12 cellular contexts compared by ENCODE assay signal in the genomic region with DNA sequence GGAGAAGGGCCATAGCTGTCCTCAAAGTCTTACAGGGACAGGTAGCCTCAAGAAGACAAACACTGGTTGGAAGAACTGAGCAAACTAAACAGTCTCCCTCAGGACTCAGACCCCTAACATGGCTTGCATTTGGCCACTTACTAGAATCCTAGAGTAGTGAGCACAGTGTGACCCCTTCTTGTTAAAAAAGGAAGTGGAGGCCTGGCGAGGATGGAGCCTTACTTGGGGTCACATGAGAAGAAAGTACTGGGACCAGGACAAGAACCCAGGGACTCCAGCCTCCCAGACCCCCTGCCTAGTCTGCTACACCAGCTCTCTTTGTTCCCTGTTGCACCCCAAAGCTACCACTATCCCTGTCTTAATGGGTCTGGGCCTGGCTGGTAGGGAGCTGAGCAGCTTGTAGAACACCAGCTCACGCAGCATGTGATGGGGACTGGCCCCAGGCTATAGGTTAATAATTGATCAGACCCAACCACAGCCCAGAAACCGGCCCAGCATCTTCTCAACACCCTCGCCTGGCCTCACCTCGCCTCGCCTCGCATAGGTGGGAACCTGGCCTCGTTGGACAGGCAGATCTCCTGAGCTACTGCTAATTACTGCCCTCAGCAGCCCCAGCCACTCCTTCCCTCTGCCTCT. TPM values are rescaled to one million over a fixed set of nuclear protein-coding genes. Genes with fewer than 3 reads are reported as not detected.
DNase-seq lines count a peak whose midpoint lies in the region; ATAC-seq and TF ChIP-seq lines count a peak whose summit lies in the region.
"Had no signal": no experiment of that assay in that cellular context is flagged by ENCODE, and none has a peak within 500 bp of the region (broad histone marks: within the 10 kb centered on the region; RNA-seq: fewer than 3 reads in every experiment).

No MANE protein-coding gene starts in this region.

- TF ChIP-seq CTCF in liver (IDR thresholded peaks at IDR 0.05; ENCODE audit: low read depth, low read length, missing input control), result no peak

- DNase-seq in Caki2 (ENCODE audit: low read depth), result peak; percentile 9
- DNase-seq in HT-29 (ENCODE audit: low spot score), result peak; percentile 90
- DNase-seq in activated naive CD4-positive, alpha-beta T cell treated with anti-CD3 and anti-CD28 coated beads, Interleukin-2, amount 10 ng/mL, durations not matched to agents 7 days and 5 days, result no peak
- no peak for DNase-seq in DMS 273 (lab: John Stamatoyannopoulos, UW; ENCODE audit: unreplicated experiment)
- DNase-seq: activated naive CD4-positive, alpha-beta T cell treated with Interleukin-2 at 50 U/mL for 16 hours; DMS79 treated with DMSO at 0.1 percent for 48 hours; NCI-H1092; NCI-H510A had no signal

- no peak overlapping the region for H3K27ac Mint-ChIP-seq in activated naive CD4-positive, alpha-beta T cell treated with anti-CD3 and anti-CD28 coated beads, Interleukin-2, amount 10 ng/mL, durations not matched to agents 7 days and 5 days

- H3K27me3 ChIP-seq in liver (ENCODE audit: control insufficient read depth in 4 of 4, insufficient read depth in 4 of 4, low read length in 3 of 4), result no peaks in the 10 kb centered on the region

- H3K27me3 Mint-ChIP-seq in activated naive CD4-positive, alpha-beta T cell treated with anti-CD3 and anti-CD28 coated beads, Interleukin-2, amount 10 ng/mL, durations not matched to agents 7 days and 5 days, result no peaks in the 10 kb centered on the region

- H3K4me1 ChIP-seq in liver (ENCODE audit: control insufficient read depth in 4 of 4, insufficient read depth in 4 of 4, low read length in 3 of 4), result peaks cover 15 to 83% (median 74%) of the 10 kb centered on the region in 4 donors

- H3K9ac ChIP-seq in liver (ENCODE audit: low read depth in 1 of 2, low read length in 2 of 2), result no peak overlapping the region

- no peaks in the 10 kb centered on the region for H3K9me3 ChIP-seq in liver (ENCODE audit: control insufficient read depth in 4 of 4, low read length in 3 of 4)

- no peaks in the 10 kb centered on the region for H3K9me3 Mint-ChIP-seq in activated naive CD4-positive, alpha-beta T cell treated with anti-CD3 and anti-CD28 coated beads, Interleukin-2, amount 10 ng/mL, durations not matched to agents 7 days and 5 days

- peaks cover 0 to 15% (median 5%) of the 10 kb centered on the region in 4 donors for H3K36me3 ChIP-seq in liver (ENCODE audit: control insufficient read depth in 4 of 4, insufficient read depth in 3 of 4, low read depth in 1 of 4, low read length in 3 of 4)

- CTCF ChIA-PET in activated naive CD4-positive, alpha-beta T cell treated with anti-CD3 and anti-CD28 coated beads, Interleukin-2, amount 10 ng/mL, durations not matched to agents 7 days and 5 days (lab: Charles Lee), result no interaction called here

- peak; percentile 70 for ATAC-seq in GM19372 (IDR thresholded peaks at IDR 0.05; ENCODE audit: low read depth, unreplicated experiment)
- ATAC-seq in HG03139 (IDR thresholded peaks at IDR 0.05; ENCODE audit: unreplicated experiment), result no peak
- ATAC-seq in HG02610 (IDR thresholded peaks at IDR 0.05; ENCODE audit: unreplicated experiment), result no peak

- no peak overlapping the region for H3K4me3 Mint-ChIP-seq in activated naive CD4-positive, alpha-beta T cell treated with anti-CD3 and anti-CD28 coated beads, Interleukin-2, amount 10 ng/mL, durations not matched to agents 7 days and 5 days

- no peaks in the 10 kb centered on the region for H3K36me3 Mint-ChIP-seq in activated naive CD4-positive, alpha-beta T cell treated with anti-CD3 and anti-CD28 coated beads, Interleukin-2, amount 10 ng/mL, durations not matched to agents 7 days and 5 days

- H3K27ac ChIP-seq in liver (ENCODE audit: low read depth in 1 of 2, low read length in 2 of 2), result peak overlapping the region in 1 of 2 donors; percentile 27

- WGBS in liver, result 38% methylated on average over 8 of the region's 8 CpGs

- no peak overlapping the region for H3K4me3 ChIP-seq in liver (ENCODE audit: low read depth in 1 of 3, low read length in 3 of 3)

- in situ Hi-C loops in Caki2 (cut with HindIII; ENCODE audit: low pct_unique_long_range_greater_than_20kb, low sequenced_read_pairs), result no loop called here

- H3K4me1 Mint-ChIP-seq in activated naive CD4-positive, alpha-beta T cell treated with anti-CD3 and anti-CD28 coated beads, Interleukin-2, amount 10 ng/mL, durations not matched to agents 7 days and 5 days, result peaks cover 6% of the 10 kb centered on the region

- TF ChIP-seq RAD21 in liver (IDR thresholded peaks at IDR 0.05), result peak in 1 of 2 donors; percentile 23

TF ChIP-seq in liver, 16 proteins besides CTCF, POLR2A, EP300 and RAD21:
- TF ChIP-seq JUND (IDR thresholded peaks at IDR 0.05) (peak in 1 of 2 donors; percentile 13), GABPA (IDR thresholded peaks at IDR 0.05 in 1 of 2, conservative IDR thresholded peaks at IDR 0.05 in 1 of 2) (no peak), NR2F2 (IDR thresholded peaks at IDR 0.05) (no peak), FOXA1 (IDR thresholded peaks at IDR 0.05) (peak; percentile 20), RXRA (IDR thresholded peaks at IDR 0.05) (peak in 1 of 2 donors; percentile 55), SP1 (IDR thresholded peaks at IDR 0.05) (peak; percentile 22), HNF4A (conservative IDR thresholded peaks at IDR 0.05) (peak in 1 of 2 donors; percentile 46), FOXA2 (IDR thresholded peaks at IDR 0.05) (no peak), YY1 (IDR thresholded peaks at IDR 0.05) (no peak), TAF1 (conservative IDR thresholded peaks at IDR 0.05) (no peak)
- TF ChIP-seq, protein P1, sequence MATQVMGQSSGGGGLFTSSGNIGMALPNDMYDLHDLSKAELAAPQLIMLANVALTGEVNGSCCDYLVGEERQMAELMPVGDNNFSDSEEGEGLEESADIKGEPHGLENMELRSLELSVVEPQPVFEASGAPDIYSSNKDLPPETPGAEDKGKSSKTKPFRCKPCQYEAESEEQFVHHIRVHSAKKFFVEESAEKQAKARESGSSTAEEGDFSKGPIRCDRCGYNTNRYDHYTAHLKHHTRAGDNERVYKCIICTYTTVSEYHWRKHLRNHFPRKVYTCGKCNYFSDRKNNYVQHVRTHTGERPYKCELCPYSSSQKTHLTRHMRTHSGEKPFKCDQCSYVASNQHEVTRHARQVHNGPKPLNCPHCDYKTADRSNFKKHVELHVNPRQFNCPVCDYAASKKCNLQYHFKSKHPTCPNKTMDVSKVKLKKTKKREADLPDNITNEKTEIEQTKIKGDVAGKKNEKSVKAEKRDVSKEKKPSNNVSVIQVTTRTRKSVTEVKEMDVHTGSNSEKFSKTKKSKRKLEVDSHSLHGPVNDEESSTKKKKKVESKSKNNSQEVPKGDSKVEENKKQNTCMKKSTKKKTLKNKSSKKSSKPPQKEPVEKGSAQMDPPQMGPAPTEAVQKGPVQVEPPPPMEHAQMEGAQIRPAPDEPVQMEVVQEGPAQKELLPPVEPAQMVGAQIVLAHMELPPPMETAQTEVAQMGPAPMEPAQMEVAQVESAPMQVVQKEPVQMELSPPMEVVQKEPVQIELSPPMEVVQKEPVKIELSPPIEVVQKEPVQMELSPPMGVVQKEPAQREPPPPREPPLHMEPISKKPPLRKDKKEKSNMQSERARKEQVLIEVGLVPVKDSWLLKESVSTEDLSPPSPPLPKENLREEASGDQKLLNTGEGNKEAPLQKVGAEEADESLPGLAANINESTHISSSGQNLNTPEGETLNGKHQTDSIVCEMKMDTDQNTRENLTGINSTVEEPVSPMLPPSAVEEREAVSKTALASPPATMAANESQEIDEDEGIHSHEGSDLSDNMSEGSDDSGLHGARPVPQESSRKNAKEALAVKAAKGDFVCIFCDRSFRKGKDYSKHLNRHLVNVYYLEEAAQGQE (IDR thresholded peaks at IDR 0.05), result no peak
- TF ChIP-seq, protein P2, sequence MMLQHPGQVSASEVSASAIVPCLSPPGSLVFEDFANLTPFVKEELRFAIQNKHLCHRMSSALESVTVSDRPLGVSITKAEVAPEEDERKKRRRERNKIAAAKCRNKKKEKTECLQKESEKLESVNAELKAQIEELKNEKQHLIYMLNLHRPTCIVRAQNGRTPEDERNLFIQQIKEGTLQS (IDR thresholded peaks at IDR 0.05), result no peak
- TF ChIP-seq, protein P3, sequence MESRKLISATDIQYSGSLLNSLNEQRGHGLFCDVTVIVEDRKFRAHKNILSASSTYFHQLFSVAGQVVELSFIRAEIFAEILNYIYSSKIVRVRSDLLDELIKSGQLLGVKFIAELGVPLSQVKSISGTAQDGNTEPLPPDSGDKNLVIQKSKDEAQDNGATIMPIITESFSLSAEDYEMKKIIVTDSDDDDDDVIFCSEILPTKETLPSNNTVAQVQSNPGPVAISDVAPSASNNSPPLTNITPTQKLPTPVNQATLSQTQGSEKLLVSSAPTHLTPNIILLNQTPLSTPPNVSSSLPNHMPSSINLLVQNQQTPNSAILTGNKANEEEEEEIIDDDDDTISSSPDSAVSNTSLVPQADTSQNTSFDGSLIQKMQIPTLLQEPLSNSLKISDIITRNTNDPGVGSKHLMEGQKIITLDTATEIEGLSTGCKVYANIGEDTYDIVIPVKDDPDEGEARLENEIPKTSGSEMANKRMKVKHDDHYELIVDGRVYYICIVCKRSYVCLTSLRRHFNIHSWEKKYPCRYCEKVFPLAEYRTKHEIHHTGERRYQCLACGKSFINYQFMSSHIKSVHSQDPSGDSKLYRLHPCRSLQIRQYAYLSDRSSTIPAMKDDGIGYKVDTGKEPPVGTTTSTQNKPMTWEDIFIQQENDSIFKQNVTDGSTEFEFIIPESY (IDR thresholded peaks at IDR 0.05), result no peak

RNA-seq across cellular contexts. Expression of a gene that starts 17.6 kb away (rescaled TPM):
- 0.17 and 13.2 TPM in 2 replicates for total RNA-seq in Caki2 (2014; rRNA removed; shearing (Covaris generic); ENCODE audit: low replicate concordance)
- 16.0 and 18.3 TPM in 2 replicates for total RNA-seq in HT-29 (2014; rRNA removed; shearing (Covaris generic))
- total RNA-seq in liver, result 100 to 1,000 TPM in 1 of 2 donors, 10 to 100 TPM in 1; 64.0 to 151 TPM
- 100 to 1,000 TPM in 1 of 2 donors, 10 to 100 TPM in 1; 57.2 to 152 TPM for polyA plus RNA-seq in liver

RNA-seq across cellular contexts. Expression of a gene that starts 28.8 kb away (rescaled TPM):
- 6.9 and 9.2 TPM in 2 replicates for total RNA-seq in Caki2 (2014; rRNA removed; shearing (Covaris generic); ENCODE audit: low replicate concordance)
- total RNA-seq in HT-29 (2014; rRNA removed; shearing (Covaris generic)), result 11.9 and 12.1 TPM in 2 replicates
- 10 to 100 TPM; 12.1 to 15.1 TPM for total RNA-seq in liver
- 1 to 10 TPM; 4.4 to 7.9 TPM for polyA plus RNA-seq in liver

Comparison
In these comparisons a context has a peak if more than half of its experiments do, and no peak if none do; other contexts are left out.
1. DNase-seq: peak in Caki2 (single experiment) and HT-29 (single experiment); none in activated naive CD4-positive, alpha-beta T cell treated with anti-CD3 and anti-CD28 coated beads, Interleukin-2, amount 10 ng/mL, durations not matched to agents 7 days and 5 days (single experiment) and DMS 273 (single experiment).